In genomic region chr1:203557390-203557789, GRCh38 we compare ENCODE assay signal across 11 cellular contexts.
DNase-seq lines count a peak whose midpoint lies in the region; ATAC-seq and TF ChIP-seq lines count a peak whose summit lies in the region.
"Had no signal": no experiment of that assay in that cellular context is flagged by ENCODE, and none has a peak within 500 bp of the region (broad histone marks: within the 10 kb centered on the region; RNA-seq: fewer than 3 reads in every experiment).

No MANE protein-coding gene starts in this region.

- no peaks in the 10 kb centered on the region for H3K9me3 ChIP-seq in RWPE2 (ENCODE audit: severe bottlenecking)
- no peaks in the 10 kb centered on the region for H3K9me3 ChIP-seq in neural progenitor cell (ENCODE audit: low read depth)
- no peaks in the 10 kb centered on the region for H3K9me3 ChIP-seq in aorta (ENCODE audit: control insufficient read depth, low read length)

- H3K27me3 Mint-ChIP-seq in neural progenitor cell (ENCODE audit: insufficient read depth, low read depth), result peaks cover 12% of the 10 kb centered on the region

- no peaks in the 10 kb centered on the region for H3K27me3 ChIP-seq in RWPE2 (ENCODE audit: insufficient read depth, poor library complexity, severe bottlenecking)
- H3K27me3 ChIP-seq in neural progenitor cell, result no peaks in the 10 kb centered on the region
- H3K27me3 ChIP-seq in aorta (ENCODE audit: control insufficient read depth in 1 of 2, insufficient read depth in 2 of 2, low read length in 1 of 2), result no peaks in the 10 kb centered on the region

- no peak overlapping the region for H3K4me3 ChIP-seq in RWPE2 (ENCODE audit: severe bottlenecking)
- peak overlapping the region; percentile 25 for H3K4me3 ChIP-seq in fibroblast of the aortic adventitia (ENCODE audit: low read depth, low read length)
- H3K4me3 ChIP-seq in neural progenitor cell, result no peak overlapping the region
- no peak overlapping the region for H3K4me3 ChIP-seq in aorta (ENCODE audit: low read length in 2 of 2)

- H3K36me3 Mint-ChIP-seq in neural progenitor cell, result no peaks in the 10 kb centered on the region

- no peaks in the 10 kb centered on the region for H3K9me3 Mint-ChIP-seq in neural progenitor cell

- no peaks in the 10 kb centered on the region for H3F3A ChIP-seq in neural progenitor cell (ENCODE audit: low read depth)

- ATAC-seq in RWPE2 (ENCODE audit: low read depth) (no peak), aorta (ENCODE audit: low FRiP score) (peak; percentile 50)

- H3K4me2 ChIP-seq in neural progenitor cell, result no peak overlapping the region

- H3K4me1 ChIP-seq in RWPE2 (ENCODE audit: insufficient read depth, poor library complexity, severe bottlenecking) (peaks cover 23% of the 10 kb centered on the region), neural progenitor cell (peaks cover 22% of the 10 kb centered on the region), aorta (ENCODE audit: control insufficient read depth in 1 of 2, insufficient read depth in 2 of 2, low read length in 2 of 2) (peaks cover 3 to 4% of the 10 kb centered on the region in 2 donors)

- no peaks in the 10 kb centered on the region for H3K79me2 ChIP-seq in neural progenitor cell (ENCODE audit: low read depth)

- H4K20me1 ChIP-seq in neural progenitor cell (ENCODE audit: low read depth), result no peaks in the 10 kb centered on the region

- H3K4me3 Mint-ChIP-seq in neural progenitor cell, result no peak overlapping the region

- H3K36me3 ChIP-seq in RWPE2 (ENCODE audit: low read depth), result no peaks in the 10 kb centered on the region
- no peaks in the 10 kb centered on the region for H3K36me3 ChIP-seq in neural progenitor cell
- no peaks in the 10 kb centered on the region for H3K36me3 ChIP-seq in aorta (ENCODE audit: control insufficient read depth in 1 of 2, insufficient read depth in 2 of 2, low read length in 1 of 2)

- H3K27ac ChIP-seq in RWPE2 (ENCODE audit: poor library complexity, severe bottlenecking) (peak overlapping the region; percentile 55), neural progenitor cell (no peak overlapping the region), aorta (ENCODE audit: low read depth in 1 of 2, low read length in 2 of 2) (peak overlapping the region; percentile 99)
- H3K27ac ChIP-seq: HL-60, VCaP had no signal

- peak overlapping the region; percentile 24 for H3K27ac Mint-ChIP-seq in neural progenitor cell

- intact Hi-C loops in aorta (cut with DNase I), result loop anchor here (2.0 to 5.0 kb wide), 3 partner anchors 50 to 135 kb away; no protein-coding TSS in a partner anchor

- TF ChIP-seq CTCF in RWPE2 (IDR thresholded peaks at IDR 0.05; ENCODE audit: poor library complexity, severe bottlenecking) (no peak), fibroblast of the aortic adventitia (IDR thresholded peaks at IDR 0.05; ENCODE audit: insufficient read depth, low read length) (no peak), neural progenitor cell (IDR thresholded peaks at IDR 0.05) (no peak)

- 2 to 7% methylated on average over 7 of the region's 7 CpGs for WGBS in aorta, 2 donors

- no peak overlapping the region for H3K9ac ChIP-seq in neural progenitor cell

- DNase-seq in RWPE2 (ENCODE audit: low spot score), result no peak
- DNase-seq in fibroblast of the aortic adventitia (ENCODE audit: low read depth), result peak; percentile 89
- no peak for DNase-seq in neural progenitor cell (ENCODE audit: low spot score)
- peak; percentile 85 to 92 for DNase-seq in aorta
- DNase-seq in activated CD8-positive, alpha-beta memory T cell treated with anti-CD3 and anti-CD28 coated beads for 24 hours, result no peak
- DNase-seq in activated CD8-positive, alpha-beta memory T cell treated with anti-CD3 and anti-CD28 coated beads, Interleukin-2, amount 50 U/mL, for 48 hours, result no peak
- no peak for DNase-seq in HPDE6-E6E7 (ENCODE audit: extremely low spot score)
- no peak for DNase-seq in activated naive CD4-positive, alpha-beta T cell treated with Interleukin-2 at 50 U/mL for 16 hours
- DNase-seq: NCI-H774 had no signal

- H3K4me1 Mint-ChIP-seq in neural progenitor cell, result peaks cover 60% of the 10 kb centered on the region

- H2AFZ ChIP-seq in neural progenitor cell (replicated peaks), result no peak overlapping the region

Comparison
In these comparisons a context has a peak if more than half of its experiments do, and no peak if none do; other contexts are left out.
1. DNase-seq: peak in fibroblast of the aortic adventitia (single experiment) and aorta (2 of 2); none in RWPE2 (single experiment), neural progenitor cell (single experiment), activated CD8-positive, alpha-beta memory T cell treated with anti-CD3 and anti-CD28 coated beads for 24 hours (single experiment), activated CD8-positive, alpha-beta memory T cell treated with anti-CD3 and anti-CD28 coated beads, Interleukin-2, amount 50 U/mL, for 48 hours (single experiment), HPDE6-E6E7 (single experiment) and activated naive CD4-positive, alpha-beta T cell treated with Interleukin-2 at 50 U/mL for 16 hours (single experiment).